ENCODE assay signal across 1 cellular context in genomic region chr2:160970052-160970846, GRCh38.
TF ChIP-seq lines count a peak whose summit lies in the region.

No MANE protein-coding gene starts in this region.

TF ChIP-seq in HepG2, 621 proteins besides CTCF, POLR2A, EP300 and RAD21 (continued from another document):
- peak; percentile 46; the same call in 1 of the 2 replicates for TF ChIP-seq THAP11 (CRISPR knock-in tag; IDR thresholded peaks at IDR 0.05)
- 0 out of 2 replicates have a peak, but pooled peaks have one; percentile 35 for TF ChIP-seq NFIC (IDR thresholded peaks at IDR 0.05; ENCODE audit: low read length)
- 0 out of 2 replicates have a peak, but pooled peaks have one; percentile 31 for TF ChIP-seq TGIF2 (CRISPR knock-in tag; IDR thresholded peaks at IDR 0.05)
- TF ChIP-seq HOXD1 (CRISPR knock-in tag; IDR thresholded peaks at IDR 0.05) = no peak
- no peak for TF ChIP-seq ZSCAN29 (CRISPR knock-in tag; conservative IDR thresholded peaks at IDR 0.05)
- TF ChIP-seq HOMEZ (CRISPR knock-in tag; IDR thresholded peaks at IDR 0.05; ENCODE audit: low read depth) = peak; percentile 43; the same call in 1 of the 2 replicates
- TF ChIP-seq PHF8 (CRISPR knock-in tag; IDR thresholded peaks at IDR 0.05) = 0 out of 2 replicates have a peak, but pooled peaks have one; percentile 28
- TF ChIP-seq YEATS2 (CRISPR knock-in tag; IDR thresholded peaks at IDR 0.05; ENCODE audit: borderline replicate concordance) = peak; percentile 60; the same call in 1 of the 2 replicates
- peak; percentile 36; the same call in 1 of the 2 replicates for TF ChIP-seq MIXL1 (CRISPR knock-in tag; IDR thresholded peaks at IDR 0.05)
- TF ChIP-seq ARID5B (CRISPR knock-in tag; IDR thresholded peaks at IDR 0.05) = peak; percentile 58; the same call in 1 of the 2 replicates
- 0 out of 2 replicates have a peak, but pooled peaks have one; percentile 18 for TF ChIP-seq IKZF5 (CRISPR knock-in tag; IDR thresholded peaks at IDR 0.05)
- TF ChIP-seq, protein P1, sequence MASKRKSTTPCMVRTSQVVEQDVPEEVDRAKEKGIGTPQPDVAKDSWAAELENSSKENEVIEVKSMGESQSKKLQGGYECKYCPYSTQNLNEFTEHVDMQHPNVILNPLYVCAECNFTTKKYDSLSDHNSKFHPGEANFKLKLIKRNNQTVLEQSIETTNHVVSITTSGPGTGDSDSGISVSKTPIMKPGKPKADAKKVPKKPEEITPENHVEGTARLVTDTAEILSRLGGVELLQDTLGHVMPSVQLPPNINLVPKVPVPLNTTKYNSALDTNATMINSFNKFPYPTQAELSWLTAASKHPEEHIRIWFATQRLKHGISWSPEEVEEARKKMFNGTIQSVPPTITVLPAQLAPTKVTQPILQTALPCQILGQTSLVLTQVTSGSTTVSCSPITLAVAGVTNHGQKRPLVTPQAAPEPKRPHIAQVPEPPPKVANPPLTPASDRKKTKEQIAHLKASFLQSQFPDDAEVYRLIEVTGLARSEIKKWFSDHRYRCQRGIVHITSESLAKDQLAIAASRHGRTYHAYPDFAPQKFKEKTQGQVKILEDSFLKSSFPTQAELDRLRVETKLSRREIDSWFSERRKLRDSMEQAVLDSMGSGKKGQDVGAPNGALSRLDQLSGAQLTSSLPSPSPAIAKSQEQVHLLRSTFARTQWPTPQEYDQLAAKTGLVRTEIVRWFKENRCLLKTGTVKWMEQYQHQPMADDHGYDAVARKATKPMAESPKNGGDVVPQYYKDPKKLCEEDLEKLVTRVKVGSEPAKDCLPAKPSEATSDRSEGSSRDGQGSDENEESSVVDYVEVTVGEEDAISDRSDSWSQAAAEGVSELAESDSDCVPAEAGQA (IDR thresholded peaks at IDR 0.05; ENCODE audit: low read depth) = no peak
- TF ChIP-seq, protein P1 (CRISPR knock-in tag; IDR thresholded peaks at IDR 0.05; ENCODE audit: borderline replicate concordance) = no peak
- TF ChIP-seq KDM5A (IDR thresholded peaks at IDR 0.05; ENCODE audit: borderline replicate concordance, low read length) = no peak
- TF ChIP-seq CBX1 (IDR thresholded peaks at IDR 0.05; ENCODE audit: low read depth) = no peak
- TF ChIP-seq GATAD1 (CRISPR knock-in tag; IDR thresholded peaks at IDR 0.05) = 0 out of 2 replicates have a peak, but pooled peaks have one; percentile 22
- TF ChIP-seq HMG20A (CRISPR knock-in tag; IDR thresholded peaks at IDR 0.05; ENCODE audit: borderline replicate concordance) = 0 out of 2 replicates have a peak, but pooled peaks have one; percentile 26
- TF ChIP-seq LCORL (IDR thresholded peaks at IDR 0.05) = peak; percentile 24; the same call in 1 of the 2 replicates
- TF ChIP-seq LCORL (CRISPR knock-in tag; IDR thresholded peaks at IDR 0.05) = peak; percentile 82
